In genomic region chr1:158002630-158003408, GRCh38 we compare ENCODE assay signal across 10 cellular contexts. TPM values are rescaled to one million over a fixed set of nuclear protein-coding genes. Genes with fewer than 3 reads are reported as not detected.
DNase-seq lines count a peak whose midpoint lies in the region; ATAC-seq and TF ChIP-seq lines count a peak whose summit lies in the region.
"Had no signal": no experiment of that assay in that cellular context is flagged by ENCODE, and none has a peak within 500 bp of the region (broad histone marks: within the 10 kb centered on the region; RNA-seq: fewer than 3 reads in every experiment).

No MANE protein-coding gene starts in this region.

- H3K36me3 ChIP-seq in ES-I3 (ENCODE audit: insufficient read depth, low read length) (no peaks in the 10 kb centered on the region), right atrium auricular region (no peaks in the 10 kb centered on the region), gastrocnemius medialis (no peaks in the 10 kb centered on the region)

- no peak overlapping the region for H3K4me3 ChIP-seq in right atrium auricular region
- H3K4me3 ChIP-seq in gastrocnemius medialis = no peak overlapping the region

- H3K9me3 Mint-ChIP-seq in WTC11 = no peaks in the 10 kb centered on the region
- no peaks in the 10 kb centered on the region for H3K9me3 Mint-ChIP-seq in naive thymus-derived CD8-positive, alpha-beta T cell

- H3K9me3 ChIP-seq in ES-I3 (ENCODE audit: control insufficient read depth, insufficient read depth, low read length) = no peaks in the 10 kb centered on the region
- H3K9me3 ChIP-seq in right atrium auricular region = no peaks in the 10 kb centered on the region
- no peaks in the 10 kb centered on the region for H3K9me3 ChIP-seq in gastrocnemius medialis

- peaks cover 52% of the 10 kb centered on the region for H3K4me1 ChIP-seq in ES-I3 (ENCODE audit: insufficient read depth, low read length)
- peaks cover 0 to 99% of the 10 kb centered on the region in 2 donors for H3K4me1 ChIP-seq in right atrium auricular region
- H3K4me1 ChIP-seq in gastrocnemius medialis = peaks cover 0 to 17% of the 10 kb centered on the region in 2 donors

- H3K27ac ChIP-seq in right atrium auricular region (peak overlapping the region; percentile 47 to 70), gastrocnemius medialis (peak overlapping the region; percentile 31 to 49 (median 42))

- H3K4me3 Mint-ChIP-seq in WTC11 = no peak overlapping the region; the same call in 1 of the 2 replicates
- H3K4me3 Mint-ChIP-seq in naive thymus-derived CD8-positive, alpha-beta T cell = no peak overlapping the region

- CTCF ChIA-PET in WTC11 (lab: Charles Lee) = interaction anchor here (0.9 to 2.6 kb wide), 15 partner anchors 9 to 119 kb away, joined by 3 to 31 read pairs (median 6); partner anchors contain the start of gene KIRREL1

- H3K27me3 ChIP-seq in right atrium auricular region (no peaks in the 10 kb centered on the region), gastrocnemius medialis (no peaks in the 10 kb centered on the region)

- in situ Hi-C loops in gastrocnemius medialis (cut with MboI; ENCODE audit: low sequenced_read_pairs in 4 of 4) = no loop called here

- TF ChIP-seq CTCF in WTC11 (IDR thresholded peaks at IDR 0.05) (no peak), right atrium auricular region (IDR thresholded peaks at IDR 0.05) (no peak), gastrocnemius medialis (IDR thresholded peaks at IDR 0.05 in 4 of 5, conservative IDR thresholded peaks at IDR 0.05 in 1 of 5) (no peak)

- H3K27ac Mint-ChIP-seq in WTC11 = peak overlapping the region; percentile 82
- H3K27ac Mint-ChIP-seq in naive thymus-derived CD8-positive, alpha-beta T cell = no peak overlapping the region

- POLR2A ChIA-PET in WTC11 (lab: Charles Lee) = interaction anchor here (0.6 to 1.0 kb wide), 5 partner anchors 11 to 1942 kb away, joined by 3 to 5 read pairs (median 4); no protein-coding TSS in a partner anchor
- POLR2A ChIA-PET in naive thymus-derived CD8-positive, alpha-beta T cell (lab: Charles Lee) = no interaction called here

- intact Hi-C loops in gastrocnemius medialis (cut with DNase I; ENCODE audit: low total_unique reads) = no loop called here

- DNase-seq in WTC11 (ENCODE audit: low spot score) (peak; percentile 56), right atrium auricular region (ENCODE audit: low spot score) (no peak), gastrocnemius medialis (no peak), OCI-M2 (lab: John Stamatoyannopoulos, UW; ENCODE audit: unreplicated experiment) (no peak), T-helper 1 cell (no peak), SHP77 (lab: John Stamatoyannopoulos, UW) (no peak)
- no peak for DNase-seq in naive thymus-derived CD8-positive, alpha-beta T cell
- DNase-seq: activated T-cell treated with anti-CD3 and anti-CD28 coated beads, Interleukin-2, amount 50 U/mL, for 48 hours; SHP77 treated with DMSO at 0.1 percent for 48 hours had no signal

- H3K27me3 Mint-ChIP-seq in WTC11 (ENCODE audit: low read depth) = no peaks in the 10 kb centered on the region
- peaks cover 2 to 16% (median 7%) of the 10 kb centered on the region in 5 donors for H3K27me3 Mint-ChIP-seq in naive thymus-derived CD8-positive, alpha-beta T cell

- H3K36me3 Mint-ChIP-seq in WTC11 = no peaks in the 10 kb centered on the region
- no peaks in the 10 kb centered on the region for H3K36me3 Mint-ChIP-seq in naive thymus-derived CD8-positive, alpha-beta T cell

- H3K4me1 Mint-ChIP-seq in WTC11 = peaks cover 87% of the 10 kb centered on the region
- peaks cover 0 to 2% (median 0%) of the 10 kb centered on the region in 4 donors for H3K4me1 Mint-ChIP-seq in naive thymus-derived CD8-positive, alpha-beta T cell

- H3K9ac ChIP-seq in ES-I3 (ENCODE audit: low read depth, low read length) = peak overlapping the region; percentile 9; the same call in 1 of the 2 replicates

- TF ChIP-seq POLR2A in gastrocnemius medialis (IDR thresholded peaks at IDR 0.05) = no peak

- ATAC-seq in WTC11 (peak; percentile 41), gastrocnemius medialis (no peak)
- ATAC-seq in naive thymus-derived CD8-positive, alpha-beta T cell = no peak

TF ChIP-seq in WTC11, 78 proteins besides CTCF, POLR2A, EP300 and RAD21:
- TF ChIP-seq HMGXB4 (CRISPR knock-in tag; IDR thresholded peaks at IDR 0.05) = no peak
- no peak for TF ChIP-seq FOXP1 (CRISPR knock-in tag; IDR thresholded peaks at IDR 0.05; ENCODE audit: borderline replicate concordance)
- TF ChIP-seq ZNF138 (CRISPR knock-in tag; conservative IDR thresholded peaks at IDR 0.05) = no peak
- no peak for TF ChIP-seq RORB (CRISPR knock-in tag; IDR thresholded peaks at IDR 0.05)
TF ChIP-seq in WTC11: peak in this region for 0.

RNA-seq across cellular contexts. Expression of gene KIRREL1, which starts 9.4 kb away (rescaled TPM):
- total RNA-seq in WTC11 (2021) (32.8 to 42.4 TPM (median 32.9 TPM) in 3 replicates), right atrium auricular region (10 to 100 TPM; 12.3 to 21.9 TPM), gastrocnemius medialis (10 to 100 TPM in 1 of 4 donors, 1 to 10 TPM in 3; 2.8 to 15.1 (median 6.6) TPM)
- not detected for total RNA-seq in naive thymus-derived CD8-positive, alpha-beta T cell
- not detected for polyA plus RNA-seq in naive thymus-derived CD8-positive, alpha-beta T cell
